19 cellular contexts compared by ENCODE assay signal in genomic region chr22:19520007-19520406, GRCh38. TPM values are rescaled to one million over a fixed set of nuclear protein-coding genes. Genes with fewer than 3 reads are reported as not detected.
"Had no signal": no experiment of that assay in that cellular context is flagged by ENCODE, and none has a peak within 500 bp of the region (broad histone marks: within the 10 kb centered on the region; RNA-seq: fewer than 3 reads in every experiment).

No MANE protein-coding gene starts in this region.

- H3K4me3 ChIP-seq: ascending aorta, SK-N-MC had no signal

- H3K36me3 ChIP-seq: ascending aorta, gastrocnemius medialis, tibial nerve had no signal

- H3K4me1 Mint-ChIP-seq: immature natural killer cell had no signal

- ATAC-seq: activated CD4-positive, alpha-beta T cell treated with anti-CD3 and anti-CD28 coated beads for 36 hours; activated CD8-positive, alpha-beta T cell treated with anti-CD3 and anti-CD28 coated beads, Interleukin-2, amount 10 ng/mL, durations not matched to agents 7 days and 5 days; activated T-cell treated with anti-CD3 and anti-CD28 coated beads, Interleukin-2, amount 50 U/mL, for 4 hours; gastrocnemius medialis; natural killer cell treated with Interleukin-12 subunit alpha and Interleukin-12 subunit beta and Interleukin-15 and Interleukin-18, amount 100 ng/mL, for 72 hours; stimulated activated naive CD8-positive, alpha-beta T cell treated with anti-CD3 and anti-CD28 coated beads, Interleukin-15, Interleukin-2, amounts not matched to agents 100 U/mL and 50 U/mL, for 24 hours; WTC11 had no signal

- H3K27me3 ChIP-seq: ascending aorta had no signal

- H3K27ac Mint-ChIP-seq: activated CD4-positive, alpha-beta T cell treated with anti-CD3 and anti-CD28 coated beads for 36 hours; activated CD8-positive, alpha-beta T cell treated with anti-CD3 and anti-CD28 coated beads, Interleukin-2, amount 10 ng/mL, durations not matched to agents 7 days and 5 days; activated naive CD4-positive, alpha-beta T cell treated with anti-CD3 and anti-CD28 coated beads, Interleukin-2, amount 50 U/mL, for 24 hours; immature natural killer cell; natural killer cell treated with Interleukin-12 subunit alpha and Interleukin-12 subunit beta and Interleukin-15 and Interleukin-18, amount 100 ng/mL, for 72 hours; T-helper 2 cell treated with Interferon-gamma antibody and Interleukin-4, amounts not matched to agents 5 μg/mL and 100 μg/mL, for 36 hours; WTC11 had no signal

- H3K9me3 Mint-ChIP-seq: activated naive CD4-positive, alpha-beta T cell treated with anti-CD3 and anti-CD28 coated beads, Interleukin-2, amount 50 U/mL, for 24 hours; activated T-cell treated with anti-CD3 and anti-CD28 coated beads, Interleukin-2, amount 50 U/mL, for 4 hours; immature natural killer cell; natural killer cell treated with Interleukin-12 subunit alpha and Interleukin-12 subunit beta and Interleukin-15 and Interleukin-18, amount 100 ng/mL, for 72 hours; T-helper 2 cell treated with Interferon-gamma antibody and Interleukin-4, amounts not matched to agents 5 μg/mL and 100 μg/mL, for 36 hours; WTC11 had no signal

- H3K9me3 ChIP-seq: ascending aorta, gastrocnemius medialis, heart left ventricle, tibial nerve had no signal

- FAIRE-seq: TTC549 had no signal

- DNase-seq: activated CD4-positive, alpha-beta T cell treated with anti-CD3 and anti-CD28 coated beads for 36 hours; activated CD8-positive, alpha-beta T cell treated with anti-CD3 and anti-CD28 coated beads, Interleukin-2, amount 10 ng/mL, durations not matched to agents 7 days and 5 days; activated gamma-delta T cell; activated T-cell treated with anti-CD3 and anti-CD28 coated beads, Interleukin-2, amount 50 U/mL, for 4 hours; gastrocnemius medialis; heart left ventricle; immature natural killer cell; retina; stimulated activated CD4-positive, alpha-beta T cell treated with anti-CD3 and anti-CD28 coated beads, Interleukin-12 subunit alpha, Interleukin-12 subunit beta, amount 100 ng/mL, for 4 hours; stimulated activated CD4-positive, alpha-beta T cell treated with anti-CD3 and anti-CD28 coated beads, Interleukin-1b, Interleukin-23, amount 100 ng/mL, for 48 hours; stimulated activated naive CD8-positive, alpha-beta T cell treated with anti-CD3 and anti-CD28 coated beads, Interleukin-15, Interleukin-2, amounts not matched to agents 100 U/mL and 50 U/mL, for 24 hours had no signal

- H3K4me1 ChIP-seq: ascending aorta had no signal

- H3K4me3 Mint-ChIP-seq: activated CD4-positive, alpha-beta T cell treated with anti-CD3 and anti-CD28 coated beads for 36 hours; activated CD8-positive, alpha-beta T cell treated with anti-CD3 and anti-CD28 coated beads, Interleukin-2, amount 10 ng/mL, durations not matched to agents 7 days and 5 days; activated naive CD4-positive, alpha-beta T cell treated with anti-CD3 and anti-CD28 coated beads, Interleukin-2, amount 50 U/mL, for 24 hours; activated T-cell treated with anti-CD3 and anti-CD28 coated beads, Interleukin-2, amount 50 U/mL, for 4 hours; immature natural killer cell; natural killer cell treated with Interleukin-12 subunit alpha and Interleukin-12 subunit beta and Interleukin-15 and Interleukin-18, amount 100 ng/mL, for 72 hours; T-helper 2 cell treated with Interferon-gamma antibody and Interleukin-4, amounts not matched to agents 5 μg/mL and 100 μg/mL, for 36 hours; WTC11 had no signal

- H3K27ac ChIP-seq: ascending aorta, SK-N-MC, tibial nerve had no signal

- H3K36me3 Mint-ChIP-seq: activated naive CD4-positive, alpha-beta T cell treated with anti-CD3 and anti-CD28 coated beads, Interleukin-2, amount 50 U/mL, for 24 hours; immature natural killer cell; natural killer cell treated with Interleukin-12 subunit alpha and Interleukin-12 subunit beta and Interleukin-15 and Interleukin-18, amount 100 ng/mL, for 72 hours had no signal

RNA-seq across cellular contexts. Expression of gene CLDN5, which starts 4.2 kb away (rescaled TPM):
- total RNA-seq: activated CD4-positive, alpha-beta T cell treated with anti-CD3 and anti-CD28 coated beads for 36 hours; activated CD8-positive, alpha-beta T cell treated with anti-CD3 and anti-CD28 coated beads, Interleukin-2, amount 10 ng/mL, durations not matched to agents 7 days and 5 days; natural killer cell treated with Interleukin-12 subunit alpha and Interleukin-12 subunit beta and Interleukin-15 and Interleukin-18, amount 100 ng/mL, for 72 hours had no signal

RNA-seq across cellular contexts. Expression of gene CDC45, which starts 40.3 kb away (rescaled TPM):
- total RNA-seq: ascending aorta had no signal
